13 cellular contexts compared by ENCODE assay signal in the genomic region with DNA sequence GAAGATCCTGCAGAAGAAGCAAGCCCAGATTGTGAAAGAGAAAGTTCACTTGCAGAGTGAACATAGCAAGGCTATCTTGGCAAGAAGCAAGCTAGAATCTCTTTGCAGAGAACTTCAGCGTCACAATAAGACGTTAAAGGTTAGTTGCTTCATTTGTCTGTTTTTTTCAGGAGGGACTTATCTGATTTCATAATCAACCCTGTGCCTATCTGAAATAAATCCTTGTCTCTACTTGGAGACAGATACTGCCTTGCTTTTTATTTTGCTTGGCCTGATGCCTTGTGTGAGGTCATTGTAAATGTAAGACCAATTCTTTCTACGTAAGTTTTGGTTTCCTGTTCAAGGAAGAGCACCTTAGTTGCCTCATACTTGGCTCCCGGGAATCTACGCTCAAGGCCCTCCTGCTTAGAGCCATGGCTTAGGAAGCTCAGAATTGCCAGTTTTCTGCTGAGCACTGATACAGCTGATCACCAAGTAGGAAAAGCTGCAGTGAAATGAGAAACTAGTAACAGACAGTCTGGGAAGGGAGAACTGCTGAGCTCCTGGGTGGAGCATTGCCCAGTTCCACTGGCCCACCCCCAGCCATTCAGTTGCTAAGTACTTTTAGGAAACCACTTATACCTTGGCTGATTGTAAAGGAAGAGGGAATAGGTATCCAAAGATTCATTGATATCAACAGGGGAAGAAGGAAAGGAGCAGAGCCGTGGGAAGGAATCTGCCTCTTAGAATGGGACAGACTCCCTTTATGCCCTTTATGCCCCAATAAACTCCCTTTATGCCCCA. TPM values are rescaled to one million over a fixed set of nuclear protein-coding genes. Genes with fewer than 3 reads are reported as not detected.
DNase-seq lines count a peak whose midpoint lies in the region; ATAC-seq and TF ChIP-seq lines count a peak whose summit lies in the region.
"Had no signal": no experiment of that assay in that cellular context is flagged by ENCODE, and none has a peak within 500 bp of the region (broad histone marks: within the 10 kb centered on the region; RNA-seq: fewer than 3 reads in every experiment).

No MANE protein-coding gene starts in this region.

- no peaks in the 10 kb centered on the region for H3K27me3 ChIP-seq in left ventricle myocardium inferior (ENCODE audit: low read depth)
- no peaks in the 10 kb centered on the region for H3K27me3 ChIP-seq in CD8-positive, alpha-beta memory T cell (ENCODE audit: insufficient read depth, low read length, poor library complexity, severe bottlenecking)

- H3K36me3 ChIP-seq in left ventricle myocardium inferior: peaks cover 11% of the 10 kb centered on the region
- peaks cover 11% of the 10 kb centered on the region for H3K36me3 ChIP-seq in CD8-positive, alpha-beta memory T cell (ENCODE audit: insufficient read depth, low read length)

- peak; percentile 91 for ATAC-seq in sciatic nerve
- ATAC-seq in stimulated activated naive CD8-positive, alpha-beta T cell treated with anti-CD3 and anti-CD28 coated beads, Interleukin-15, amount 100 ng/mL, for 72 hours: no peak
- ATAC-seq in GM21515 (IDR thresholded peaks at IDR 0.05; ENCODE audit: unreplicated experiment): no peak
- ATAC-seq in HG03439 (IDR thresholded peaks at IDR 0.05; ENCODE audit: unreplicated experiment): no peak
- ATAC-seq: stimulated activated memory B cell treated with anti-CD40 and anti-IgM and Interleukin-4, amounts not matched to agents 10 μg/mL and 1 μg/mL and 100 μg/mL, for 72 hours had no signal

- peak; percentile 26 for DNase-seq in HCEC 1CT
- DNase-seq in astrocyte of the cerebellum (ENCODE audit: low read depth): peak; percentile 59
- DNase-seq in left ventricle myocardium inferior: no peak
- no peak for DNase-seq in sciatic nerve (ENCODE audit: low spot score)
- no peak for DNase-seq in stimulated activated naive CD8-positive, alpha-beta T cell treated with anti-CD3 and anti-CD28 coated beads, Interleukin-15, amount 100 ng/mL, for 72 hours
- DNase-seq in CD8-positive, alpha-beta memory T cell: no peak
- DNase-seq: foreskin melanocyte, NCI-H146, SW 1271 had no signal

- POLR2A ChIA-PET in CD8-positive, alpha-beta memory T cell (lab: Charles Lee): no interaction called here

- no peak for TF ChIP-seq CTCF in astrocyte of the cerebellum (IDR thresholded peaks at IDR 0.05; ENCODE audit: low read depth, low read length, missing control alignments)
- no peak for TF ChIP-seq CTCF in left ventricle myocardium inferior (IDR thresholded peaks at IDR 0.05; ENCODE audit: borderline replicate concordance)

- intact Hi-C loops in left ventricle myocardium inferior (cut with micrococcal nuclease): loop anchor here (10.0 kb wide), 1 partner anchor 216 kb away; no protein-coding TSS in a partner anchor
- intact Hi-C loops in sciatic nerve (cut with DNase I): no loop called here

- peaks cover 9% of the 10 kb centered on the region for H3K4me1 Mint-ChIP-seq in stimulated activated naive CD8-positive, alpha-beta T cell treated with anti-CD3 and anti-CD28 coated beads, Interleukin-15, amount 100 ng/mL, for 72 hours
- H3K4me1 Mint-ChIP-seq in CD8-positive, alpha-beta memory T cell: no peaks in the 10 kb centered on the region

- no peaks in the 10 kb centered on the region for H3K9me3 Mint-ChIP-seq in stimulated activated naive CD8-positive, alpha-beta T cell treated with anti-CD3 and anti-CD28 coated beads, Interleukin-15, amount 100 ng/mL, for 72 hours
- no peaks in the 10 kb centered on the region for H3K9me3 Mint-ChIP-seq in CD8-positive, alpha-beta memory T cell
- H3K9me3 Mint-ChIP-seq: activated T-helper 1 cell treated with anti-CD3 and anti-CD28 coated beads, Interleukin-12 subunit alpha, Interleukin-12 subunit beta, Interleukin-2, Interleukin-4 antibody, amounts not matched to agents 30 ng/mL and 10 ng/mL and 1 ng/mL, durations not matched to agents 14 hours and 24 hours and 36 hours; stimulated activated memory B cell treated with anti-CD40 and anti-IgM and Interleukin-4, amounts not matched to agents 10 μg/mL and 1 μg/mL and 100 μg/mL, for 72 hours had no signal

- H3K4me3 ChIP-seq in astrocyte of the cerebellum (ENCODE audit: low read depth, low read length) (no peak overlapping the region), left ventricle myocardium inferior (no peak overlapping the region)
- H3K4me3 ChIP-seq in CD8-positive, alpha-beta memory T cell (ENCODE audit: low read length): no peak overlapping the region

- H3K27me3 Mint-ChIP-seq in stimulated activated naive CD8-positive, alpha-beta T cell treated with anti-CD3 and anti-CD28 coated beads, Interleukin-15, amount 100 ng/mL, for 72 hours: no peaks in the 10 kb centered on the region
- no peaks in the 10 kb centered on the region for H3K27me3 Mint-ChIP-seq in CD8-positive, alpha-beta memory T cell
- H3K27me3 Mint-ChIP-seq: stimulated activated memory B cell treated with anti-CD40 and anti-IgM and Interleukin-4, amounts not matched to agents 10 μg/mL and 1 μg/mL and 100 μg/mL, for 72 hours had no signal

- no peak overlapping the region for H3K27ac Mint-ChIP-seq in stimulated activated naive CD8-positive, alpha-beta T cell treated with anti-CD3 and anti-CD28 coated beads, Interleukin-15, amount 100 ng/mL, for 72 hours
- peak overlapping the region in 2 of 8 donors; percentile 34 to 66 for H3K27ac Mint-ChIP-seq in CD8-positive, alpha-beta memory T cell
- H3K27ac Mint-ChIP-seq: activated T-helper 1 cell treated with anti-CD3 and anti-CD28 coated beads, Interleukin-12 subunit alpha, Interleukin-12 subunit beta, Interleukin-2, Interleukin-4 antibody, amounts not matched to agents 30 ng/mL and 10 ng/mL and 1 ng/mL, durations not matched to agents 14 hours and 24 hours and 36 hours; stimulated activated memory B cell treated with anti-CD40 and anti-IgM and Interleukin-4, amounts not matched to agents 10 μg/mL and 1 μg/mL and 100 μg/mL, for 72 hours had no signal

- no peaks in the 10 kb centered on the region for H3K9me3 ChIP-seq in left ventricle myocardium inferior (replicated peaks)
- H3K9me3 ChIP-seq in CD8-positive, alpha-beta memory T cell (ENCODE audit: low read length): no peaks in the 10 kb centered on the region

- no peak overlapping the region for H3K4me3 Mint-ChIP-seq in stimulated activated naive CD8-positive, alpha-beta T cell treated with anti-CD3 and anti-CD28 coated beads, Interleukin-15, amount 100 ng/mL, for 72 hours
- no peak overlapping the region for H3K4me3 Mint-ChIP-seq in CD8-positive, alpha-beta memory T cell
- H3K4me3 Mint-ChIP-seq: activated T-helper 1 cell treated with anti-CD3 and anti-CD28 coated beads, Interleukin-12 subunit alpha, Interleukin-12 subunit beta, Interleukin-2, Interleukin-4 antibody, amounts not matched to agents 30 ng/mL and 10 ng/mL and 1 ng/mL, durations not matched to agents 14 hours and 24 hours and 36 hours; stimulated activated memory B cell treated with anti-CD40 and anti-IgM and Interleukin-4, amounts not matched to agents 10 μg/mL and 1 μg/mL and 100 μg/mL, for 72 hours had no signal

- H3K4me1 ChIP-seq in left ventricle myocardium inferior: peaks cover 12% of the 10 kb centered on the region
- no peaks in the 10 kb centered on the region for H3K4me1 ChIP-seq in CD8-positive, alpha-beta memory T cell (ENCODE audit: insufficient read depth, low read length)

- peaks cover 13 to 50% (median 20%) of the 10 kb centered on the region in 3 donors for H3K36me3 Mint-ChIP-seq in CD8-positive, alpha-beta memory T cell

- in situ Hi-C loops in astrocyte of the cerebellum (cut with HindIII; ENCODE audit: low sequenced_read_pairs): no loop called here

- peak overlapping the region; percentile 63 for H3K27ac ChIP-seq in left ventricle myocardium inferior (replicated peaks)
- H3K27ac ChIP-seq in CD8-positive, alpha-beta memory T cell (ENCODE audit: low read depth, low read length): no peak overlapping the region

- CTCF ChIA-PET in CD8-positive, alpha-beta memory T cell (lab: Charles Lee): interaction anchor here (2.6 kb wide), 1 partner anchor 63 kb away, joined by 9 read pairs; no protein-coding TSS in a partner anchor

RNA-seq across cellular contexts. Expression of a gene that starts 41.8 kb away (rescaled TPM):
- total RNA-seq in left ventricle myocardium inferior: 115 TPM
- 93.8 TPM for total RNA-seq in sciatic nerve
- total RNA-seq in CD8-positive, alpha-beta memory T cell: 100 to 1,000 TPM; 156 to 163 TPM
- polyA plus RNA-seq in CD8-positive, alpha-beta memory T cell: 155 TPM

RNA-seq across cellular contexts. Expression of a gene that starts 42.1 kb away (rescaled TPM):
- total RNA-seq in left ventricle myocardium inferior (5.1 TPM), sciatic nerve (17.3 TPM)
- total RNA-seq in CD8-positive, alpha-beta memory T cell: 10 to 100 TPM; 22.4 to 23.3 TPM
- 18.3 TPM for polyA plus RNA-seq in CD8-positive, alpha-beta memory T cell

Comparison
In these comparisons a context has a peak if more than half of its experiments do, and no peak if none do; other contexts are left out.
1. DNase-seq: peak in HCEC 1CT (single experiment) and astrocyte of the cerebellum (single experiment); none in left ventricle myocardium inferior (single experiment), sciatic nerve (single experiment), stimulated activated naive CD8-positive, alpha-beta T cell treated with anti-CD3 and anti-CD28 coated beads, Interleukin-15, amount 100 ng/mL, for 72 hours (0 of 2) and CD8-positive, alpha-beta memory T cell (0 of 5).